ENCODE assay signal across 8 cellular contexts in genomic region chr2:230318190-230319121, GRCh38. TPM values are rescaled to one million over a fixed set of nuclear protein-coding genes. Genes with fewer than 3 reads are reported as not detected.
A peak's percentile ranks its signal among the peaks of the same experiment; 100 is the strongest.
DNase-seq lines count a peak whose midpoint lies in the region; ATAC-seq and TF ChIP-seq lines count a peak whose summit lies in the region.

No MANE protein-coding gene starts in this region.

- no peaks in the 10 kb centered on the region for H3K36me3 ChIP-seq in KMS-11 (ENCODE audit: insufficient read depth)
- no peaks in the 10 kb centered on the region for H3K36me3 ChIP-seq in body of pancreas (replicated peaks in 1 of 2; ENCODE audit: insufficient read depth in 1 of 2, low read depth in 2 of 2)

- H3K4me3 ChIP-seq in KMS-11 (IDR thresholded peaks at IDR 0.05; ENCODE audit: insufficient read depth, low read depth, low read length) (no peak overlapping the region), body of pancreas (no peak overlapping the region)

- DNase-seq in endothelial cell (ENCODE audit: low spot score) = no peak
- DNase-seq in NCI-H2107 (lab: John Stamatoyannopoulos, UW) = no peak
- DNase-seq in body of pancreas = no peak
- DNase-seq in DMS 273 treated with DMSO at 0.1 percent for 48 hours (lab: John Stamatoyannopoulos, UW) = no peak

- no peak for TF ChIP-seq CTCF in KMS-11 (conservative IDR thresholded peaks at IDR 0.05; ENCODE audit: low read depth, low read length)
- no peak for TF ChIP-seq CTCF in endothelial cell (IDR thresholded peaks at IDR 0.05; ENCODE audit: unreplicated experiment)
- TF ChIP-seq CTCF in body of pancreas (IDR thresholded peaks at IDR 0.05) = no peak

- H4K20me1 ChIP-seq in KMS-11 (ENCODE audit: insufficient read depth) = no peaks in the 10 kb centered on the region

- H3K9me3 Mint-ChIP-seq in dendritic cell treated with granulocyte-macrophage colony-stimulating factor and Interleukin-4, amounts not matched to agents 40 ng/mL and 50 ng/mL, for 4 days = peaks cover 14% of the 10 kb centered on the region
- H3K9me3 Mint-ChIP-seq in endothelial cell (ENCODE audit: unreplicated experiment) = peaks cover 6% of the 10 kb centered on the region

- H3K36me3 Mint-ChIP-seq in dendritic cell treated with granulocyte-macrophage colony-stimulating factor and Interleukin-4, amounts not matched to agents 40 ng/mL and 50 ng/mL, for 4 days (ENCODE audit: low read depth) = no peaks in the 10 kb centered on the region
- H3K36me3 Mint-ChIP-seq in endothelial cell (ENCODE audit: low read depth, unreplicated experiment) = peaks cover 11% of the 10 kb centered on the region

- WGBS in body of pancreas, 2 donors = 66 to 74% methylated on average over 6 of the region's 6 CpGs

- peak overlapping the region; percentile 30 for H3K27ac Mint-ChIP-seq in dendritic cell treated with granulocyte-macrophage colony-stimulating factor and Interleukin-4, amounts not matched to agents 40 ng/mL and 50 ng/mL, for 4 days
- H3K27ac Mint-ChIP-seq in endothelial cell (ENCODE audit: unreplicated experiment) = no peak overlapping the region

- no peaks in the 10 kb centered on the region for H3K9me3 ChIP-seq in body of pancreas

- intact Hi-C loops in dendritic cell treated with granulocyte-macrophage colony-stimulating factor and Interleukin-4, amounts not matched to agents 40 ng/mL and 50 ng/mL, for 4 days (cut with micrococcal nuclease) = no loop called here
- intact Hi-C loops in body of pancreas (cut with DNase I) = no loop called here

- H3K27me3 ChIP-seq in KMS-11 (ENCODE audit: insufficient read depth, low read depth) (no peaks in the 10 kb centered on the region), body of pancreas (no peaks in the 10 kb centered on the region)

- no peaks in the 10 kb centered on the region for H3K79me2 ChIP-seq in KMS-11 (ENCODE audit: insufficient read depth, low read depth)

- H3K27me3 Mint-ChIP-seq in dendritic cell treated with granulocyte-macrophage colony-stimulating factor and Interleukin-4, amounts not matched to agents 40 ng/mL and 50 ng/mL, for 4 days = no peaks in the 10 kb centered on the region
- peaks cover 10% of the 10 kb centered on the region for H3K27me3 Mint-ChIP-seq in endothelial cell (ENCODE audit: unreplicated experiment)

- no peak overlapping the region for H3K4me3 Mint-ChIP-seq in dendritic cell treated with granulocyte-macrophage colony-stimulating factor and Interleukin-4, amounts not matched to agents 40 ng/mL and 50 ng/mL, for 4 days
- no peak overlapping the region for H3K4me3 Mint-ChIP-seq in endothelial cell (ENCODE audit: unreplicated experiment)

- ATAC-seq in GM18499 (IDR thresholded peaks at IDR 0.05; ENCODE audit: insufficient read depth, unreplicated experiment) (peak; percentile 28), GM21447 (IDR thresholded peaks at IDR 0.05; ENCODE audit: unreplicated experiment) (peak; percentile 57), body of pancreas (no peak)

- H3K27ac ChIP-seq in KMS-11 (peak overlapping the region; percentile 41; the same call in 1 of the 2 replicates), body of pancreas (no peak overlapping the region)

- H3K4me2 ChIP-seq in KMS-11 = peak overlapping the region; percentile 45

- peaks cover 18% of the 10 kb centered on the region for H3K4me1 ChIP-seq in KMS-11 (ENCODE audit: low read depth, poor library complexity, severe bottlenecking)
- no peaks in the 10 kb centered on the region for H3K4me1 ChIP-seq in body of pancreas

- TF ChIP-seq POLR2A in body of pancreas (IDR thresholded peaks at IDR 0.05) = no peak

- peaks cover 36% of the 10 kb centered on the region for H3K4me1 Mint-ChIP-seq in dendritic cell treated with granulocyte-macrophage colony-stimulating factor and Interleukin-4, amounts not matched to agents 40 ng/mL and 50 ng/mL, for 4 days (ENCODE audit: low read depth)
- peaks cover 11% of the 10 kb centered on the region for H3K4me1 Mint-ChIP-seq in endothelial cell (ENCODE audit: unreplicated experiment)

- H2AFZ ChIP-seq in KMS-11 (ENCODE audit: low read depth) = peak overlapping the region; percentile 60

- no peak overlapping the region for H3K9ac ChIP-seq in KMS-11

RNA-seq across cellular contexts. Expression of gene SP140L, which starts 8.5 kb away (rescaled TPM):
- total RNA-seq in endothelial cell (ENCODE audit: unreplicated experiment) (1.1 TPM), body of pancreas (1 to 10 TPM; 6.7 to 9.9 TPM)
